In the genomic region with DNA sequence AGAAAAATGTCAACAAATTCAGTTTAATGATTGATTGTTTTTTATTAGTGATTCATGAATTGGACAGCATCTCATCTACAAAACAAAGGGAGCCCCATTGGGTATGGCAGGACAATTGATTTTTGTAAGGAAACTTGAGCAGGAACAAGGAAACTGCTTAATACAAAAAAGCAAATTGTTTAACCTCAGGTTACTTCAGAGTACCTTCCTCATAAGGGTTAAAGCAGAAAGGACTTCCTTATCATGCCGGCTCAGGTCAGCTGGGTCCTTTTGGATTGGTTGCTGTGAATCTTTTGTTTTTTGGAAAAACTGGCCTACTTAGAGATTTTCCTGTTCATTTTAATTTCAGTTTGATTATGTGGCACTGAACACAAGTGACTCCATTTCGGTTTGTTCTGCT, we compare ENCODE assay signal across 1 cellular context.
TF ChIP-seq lines count a peak whose summit lies in the region.

No MANE protein-coding gene starts in this region.

TF ChIP-seq in K562, 482 proteins besides CTCF, POLR2A, EP300 and RAD21 (continued from another document):
- TF ChIP-seq, protein P1, sequence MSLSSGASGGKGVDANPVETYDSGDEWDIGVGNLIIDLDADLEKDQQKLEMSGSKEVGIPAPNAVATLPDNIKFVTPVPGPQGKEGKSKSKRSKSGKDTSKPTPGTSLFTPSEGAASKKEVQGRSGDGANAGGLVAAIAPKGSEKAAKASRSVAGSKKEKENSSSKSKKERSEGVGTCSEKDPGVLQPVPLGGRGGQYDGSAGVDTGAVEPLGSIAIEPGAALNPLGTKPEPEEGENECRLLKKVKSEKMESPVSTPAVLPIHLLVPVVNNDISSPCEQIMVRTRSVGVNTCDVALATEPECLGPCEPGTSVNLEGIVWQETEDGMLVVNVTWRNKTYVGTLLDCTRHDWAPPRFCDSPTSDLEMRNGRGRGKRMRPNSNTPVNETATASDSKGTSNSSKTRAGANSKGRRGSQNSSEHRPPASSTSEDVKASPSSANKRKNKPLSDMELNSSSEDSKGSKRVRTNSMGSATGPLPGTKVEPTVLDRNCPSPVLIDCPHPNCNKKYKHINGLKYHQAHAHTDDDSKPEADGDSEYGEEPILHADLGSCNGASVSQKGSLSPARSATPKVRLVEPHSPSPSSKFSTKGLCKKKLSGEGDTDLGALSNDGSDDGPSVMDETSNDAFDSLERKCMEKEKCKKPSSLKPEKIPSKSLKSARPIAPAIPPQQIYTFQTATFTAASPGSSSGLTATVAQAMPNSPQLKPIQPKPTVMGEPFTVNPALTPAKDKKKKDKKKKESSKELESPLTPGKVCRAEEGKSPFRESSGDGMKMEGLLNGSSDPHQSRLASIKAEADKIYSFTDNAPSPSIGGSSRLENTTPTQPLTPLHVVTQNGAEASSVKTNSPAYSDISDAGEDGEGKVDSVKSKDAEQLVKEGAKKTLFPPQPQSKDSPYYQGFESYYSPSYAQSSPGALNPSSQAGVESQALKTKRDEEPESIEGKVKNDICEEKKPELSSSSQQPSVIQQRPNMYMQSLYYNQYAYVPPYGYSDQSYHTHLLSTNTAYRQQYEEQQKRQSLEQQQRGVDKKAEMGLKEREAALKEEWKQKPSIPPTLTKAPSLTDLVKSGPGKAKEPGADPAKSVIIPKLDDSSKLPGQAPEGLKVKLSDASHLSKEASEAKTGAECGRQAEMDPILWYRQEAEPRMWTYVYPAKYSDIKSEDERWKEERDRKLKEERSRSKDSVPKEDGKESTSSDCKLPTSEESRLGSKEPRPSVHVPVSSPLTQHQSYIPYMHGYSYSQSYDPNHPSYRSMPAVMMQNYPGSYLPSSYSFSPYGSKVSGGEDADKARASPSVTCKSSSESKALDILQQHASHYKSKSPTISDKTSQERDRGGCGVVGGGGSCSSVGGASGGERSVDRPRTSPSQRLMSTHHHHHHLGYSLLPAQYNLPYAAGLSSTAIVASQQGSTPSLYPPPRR (CRISPR knock-in tag; IDR thresholded peaks at IDR 0.05; ENCODE audit: borderline replicate concordance) = no peak
- no peak for TF ChIP-seq NR2F6 (CRISPR knock-in tag; IDR thresholded peaks at IDR 0.05)
- TF ChIP-seq ZNF830 (CRISPR knock-in tag; IDR thresholded peaks at IDR 0.05) = no peak
- TF ChIP-seq, protein P2, sequence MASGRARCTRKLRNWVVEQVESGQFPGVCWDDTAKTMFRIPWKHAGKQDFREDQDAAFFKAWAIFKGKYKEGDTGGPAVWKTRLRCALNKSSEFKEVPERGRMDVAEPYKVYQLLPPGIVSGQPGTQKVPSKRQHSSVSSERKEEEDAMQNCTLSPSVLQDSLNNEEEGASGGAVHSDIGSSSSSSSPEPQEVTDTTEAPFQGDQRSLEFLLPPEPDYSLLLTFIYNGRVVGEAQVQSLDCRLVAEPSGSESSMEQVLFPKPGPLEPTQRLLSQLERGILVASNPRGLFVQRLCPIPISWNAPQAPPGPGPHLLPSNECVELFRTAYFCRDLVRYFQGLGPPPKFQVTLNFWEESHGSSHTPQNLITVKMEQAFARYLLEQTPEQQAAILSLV (tag; IDR thresholded peaks at IDR 0.05) = no peak
- TF ChIP-seq TCF7 (IDR thresholded peaks at IDR 0.05; ENCODE audit: borderline replicate concordance) = no peak
- TF ChIP-seq NR1H2 (CRISPR knock-in tag; IDR thresholded peaks at IDR 0.05) = no peak
- TF ChIP-seq SMARCE1 (IDR thresholded peaks at IDR 0.05) = no peak
- TF ChIP-seq XRCC3 (IDR thresholded peaks at IDR 0.05) = no peak
- TF ChIP-seq, protein P3, sequence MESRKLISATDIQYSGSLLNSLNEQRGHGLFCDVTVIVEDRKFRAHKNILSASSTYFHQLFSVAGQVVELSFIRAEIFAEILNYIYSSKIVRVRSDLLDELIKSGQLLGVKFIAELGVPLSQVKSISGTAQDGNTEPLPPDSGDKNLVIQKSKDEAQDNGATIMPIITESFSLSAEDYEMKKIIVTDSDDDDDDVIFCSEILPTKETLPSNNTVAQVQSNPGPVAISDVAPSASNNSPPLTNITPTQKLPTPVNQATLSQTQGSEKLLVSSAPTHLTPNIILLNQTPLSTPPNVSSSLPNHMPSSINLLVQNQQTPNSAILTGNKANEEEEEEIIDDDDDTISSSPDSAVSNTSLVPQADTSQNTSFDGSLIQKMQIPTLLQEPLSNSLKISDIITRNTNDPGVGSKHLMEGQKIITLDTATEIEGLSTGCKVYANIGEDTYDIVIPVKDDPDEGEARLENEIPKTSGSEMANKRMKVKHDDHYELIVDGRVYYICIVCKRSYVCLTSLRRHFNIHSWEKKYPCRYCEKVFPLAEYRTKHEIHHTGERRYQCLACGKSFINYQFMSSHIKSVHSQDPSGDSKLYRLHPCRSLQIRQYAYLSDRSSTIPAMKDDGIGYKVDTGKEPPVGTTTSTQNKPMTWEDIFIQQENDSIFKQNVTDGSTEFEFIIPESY (CRISPR knock-in tag; IDR thresholded peaks at IDR 0.05) = no peak
- TF ChIP-seq, protein P4, sequence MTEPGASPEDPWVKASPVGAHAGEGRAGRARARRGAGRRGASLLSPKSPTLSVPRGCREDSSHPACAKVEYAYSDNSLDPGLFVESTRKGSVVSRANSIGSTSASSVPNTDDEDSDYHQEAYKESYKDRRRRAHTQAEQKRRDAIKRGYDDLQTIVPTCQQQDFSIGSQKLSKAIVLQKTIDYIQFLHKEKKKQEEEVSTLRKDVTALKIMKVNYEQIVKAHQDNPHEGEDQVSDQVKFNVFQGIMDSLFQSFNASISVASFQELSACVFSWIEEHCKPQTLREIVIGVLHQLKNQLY (CRISPR knock-in tag; conservative IDR thresholded peaks at IDR 0.05) = no peak
